Comparison of ENCODE assay signal across 1 cellular context in the genomic region with DNA sequence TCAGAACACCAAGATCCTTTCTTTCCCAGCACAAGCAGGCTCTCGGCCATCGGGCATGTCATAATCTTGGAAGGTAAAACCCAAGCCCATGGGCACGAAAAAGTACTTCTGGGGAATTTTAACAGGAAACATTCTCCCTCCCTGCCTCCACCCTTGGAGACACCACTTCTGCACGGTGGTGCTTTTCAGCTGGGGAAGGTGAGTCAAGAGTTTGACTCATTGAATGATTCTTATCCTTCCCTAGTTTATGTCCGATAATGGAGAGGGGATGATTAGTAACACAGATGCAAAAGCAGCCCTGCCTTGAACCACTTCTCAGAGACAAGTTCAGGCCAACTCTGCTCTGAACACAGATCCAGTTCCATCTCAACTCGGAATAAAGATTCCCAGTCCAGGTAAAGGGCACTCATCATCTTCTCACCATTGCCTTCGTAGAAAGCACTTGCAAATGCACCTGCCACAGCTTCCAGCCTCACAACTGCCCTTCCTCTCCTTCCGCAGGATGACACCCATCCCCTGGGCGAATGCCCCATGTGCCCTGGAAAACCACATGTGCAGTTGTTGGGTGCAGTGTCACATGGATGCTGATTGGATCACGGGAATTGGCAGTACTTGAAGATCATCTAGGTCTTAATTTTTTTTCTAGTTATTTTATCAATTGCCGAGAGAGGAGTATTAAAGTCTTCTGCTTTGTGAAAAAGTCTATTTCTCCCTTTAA.
A peak's percentile ranks its signal among the peaks of the same experiment; 100 is the strongest.
TF ChIP-seq lines count a peak whose summit lies in the region.

No MANE protein-coding gene starts in this region.

TF ChIP-seq in HepG2, 621 proteins besides CTCF, POLR2A, EP300 and RAD21 (continued from another document):
- TF ChIP-seq, protein P1, sequence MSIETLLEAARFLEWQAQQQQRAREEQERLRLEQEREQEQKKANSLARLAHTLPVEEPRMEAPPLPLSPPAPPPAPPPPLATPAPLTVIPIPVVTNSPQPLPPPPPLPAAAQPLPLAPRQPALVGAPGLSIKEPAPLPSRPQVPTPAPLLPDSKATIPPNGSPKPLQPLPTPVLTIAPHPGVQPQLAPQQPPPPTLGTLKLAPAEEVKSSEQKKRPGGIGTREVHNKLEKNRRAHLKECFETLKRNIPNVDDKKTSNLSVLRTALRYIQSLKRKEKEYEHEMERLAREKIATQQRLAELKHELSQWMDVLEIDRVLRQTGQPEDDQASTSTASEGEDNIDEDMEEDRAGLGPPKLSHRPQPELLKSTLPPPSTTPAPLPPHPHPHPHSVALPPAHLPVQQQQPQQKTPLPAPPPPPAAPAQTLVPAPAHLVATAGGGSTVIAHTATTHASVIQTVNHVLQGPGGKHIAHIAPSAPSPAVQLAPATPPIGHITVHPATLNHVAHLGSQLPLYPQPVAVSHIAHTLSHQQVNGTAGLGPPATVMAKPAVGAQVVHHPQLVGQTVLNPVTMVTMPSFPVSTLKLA (IDR thresholded peaks at IDR 0.05) = peak; percentile 60
